In the genomic region with DNA sequence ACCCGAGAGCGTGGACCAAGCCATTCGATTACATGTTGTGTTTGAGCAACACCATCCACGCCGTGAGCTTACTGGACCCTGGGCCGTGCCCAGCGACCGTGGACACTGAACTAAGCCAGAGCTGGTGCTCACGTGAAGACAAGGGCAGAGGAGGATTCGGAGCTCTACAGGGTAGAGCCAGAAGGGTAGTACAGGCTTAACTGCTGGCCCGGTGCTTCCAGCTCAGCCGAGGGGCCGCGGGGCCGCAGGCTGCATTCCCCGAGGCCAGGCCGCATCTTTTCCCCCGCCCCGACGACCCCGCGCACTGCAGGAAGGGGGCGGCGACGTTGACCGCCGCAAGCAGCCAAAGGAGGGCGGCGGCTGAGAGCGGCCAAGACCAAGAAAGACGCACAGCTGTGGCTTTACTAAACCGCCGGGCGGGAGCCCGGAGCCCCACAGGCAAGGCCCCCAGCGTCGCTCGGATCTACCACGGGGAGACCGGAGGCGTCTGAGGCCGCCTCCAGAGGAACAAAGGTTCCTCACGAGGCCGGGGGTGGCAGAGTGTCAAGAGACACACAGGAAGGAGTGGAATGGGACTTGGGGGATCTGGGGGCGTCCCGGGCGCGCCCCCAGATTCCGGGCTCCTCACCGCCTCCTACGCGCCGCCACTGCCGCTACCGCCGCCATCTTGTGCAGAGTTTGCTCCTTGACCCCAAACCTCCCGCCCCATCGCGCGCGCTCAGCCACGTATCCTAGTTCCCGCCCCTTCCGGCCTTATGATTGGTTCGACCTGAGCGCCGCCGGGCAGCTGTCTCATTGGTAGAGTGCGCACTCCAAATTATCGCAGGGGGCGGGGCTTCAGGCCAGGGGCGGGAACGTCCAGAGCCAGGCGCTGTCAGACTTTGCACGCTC, we compare ENCODE assay signal across 8 cellular contexts. TPM values are rescaled to one million over a fixed set of nuclear protein-coding genes. Genes with fewer than 3 reads are reported as not detected.
DNase-seq lines count a peak whose midpoint lies in the region; ATAC-seq and TF ChIP-seq lines count a peak whose summit lies in the region.

A gene (minus strand): TSS at position 680 of the 891 bp plus-strand sequence. CDS start 14 bp downstream, at position 666.

- H2BK12ac ChIP-seq in trophoblast cell (ENCODE audit: low read length): no peak within 1 kb of the TSS

- H2BK5ac ChIP-seq in trophoblast cell (ENCODE audit: low read depth, low read length, poor library complexity): peak within 1 kb of the TSS; percentile 63

- peak within 1 kb of the TSS; percentile 86 for H2BK120ac ChIP-seq in trophoblast cell (ENCODE audit: insufficient read depth, low read length, poor library complexity)

- no CpG with 5 or more reads among the region's 75 CpGs for WGBS in trophoblast cell (ENCODE audit: extremely low coverage, insufficient coverage, insufficient read length)
- WGBS in transverse colon (ENCODE audit: low coverage in 1 of 2), 2 donors: 0% methylated on average over 1 to 61 of the region's 75 CpGs

- H3K14ac ChIP-seq in trophoblast cell (ENCODE audit: low read length): peak within 1 kb of the TSS; percentile 23

- TF ChIP-seq CTCF in GM12864 (IDR thresholded peaks at IDR 0.05; ENCODE audit: low read depth, low read length, missing control alignments) (no peak), cardiac muscle cell (IDR thresholded peaks at IDR 0.05; ENCODE audit: low read depth, low read length) (no peak), transverse colon (IDR thresholded peaks at IDR 0.05) (peak in 2 of 5 experiments; percentile 14 to 21)

- TF ChIP-seq EP300 in transverse colon (IDR thresholded peaks at IDR 0.05; ENCODE audit: low read depth): no peak

- H3K4me3 ChIP-seq in GM12864 (ENCODE audit: low read depth, low read length): peak within 1 kb of the TSS; percentile 76
- peak within 1 kb of the TSS; percentile 95 for H3K4me3 ChIP-seq in adipocyte (ENCODE audit: low read length)
- H3K4me3 ChIP-seq in cardiac muscle cell: peak within 1 kb of the TSS; percentile 98
- peak within 1 kb of the TSS; percentile 86 for H3K4me3 ChIP-seq in trophoblast cell (ENCODE audit: low read depth, low read length)
- H3K4me3 ChIP-seq in transverse colon: peak within 1 kb of the TSS; percentile 81 to 99 (median 85)

- H3K4me2 ChIP-seq in trophoblast cell (ENCODE audit: low read length): peak within 1 kb of the TSS; percentile 62

- no peaks in the 10 kb centered on the region for H3K27me3 ChIP-seq in adipocyte (replicated peaks; ENCODE audit: control insufficient read depth, insufficient read depth, low read length)
- no peaks in the 10 kb centered on the region for H3K27me3 ChIP-seq in cardiac muscle cell
- no peaks in the 10 kb centered on the region for H3K27me3 ChIP-seq in trophoblast cell (ENCODE audit: insufficient read depth, low read length)
- no peaks in the 10 kb centered on the region for H3K27me3 ChIP-seq in transverse colon

- H4K8ac ChIP-seq in trophoblast cell (ENCODE audit: low read depth, low read length): peak within 1 kb of the TSS; percentile 94

- DNase-seq in GM12864 (ENCODE audit: low read depth) (peak; percentile 93), NCI-H1436 (lab: John Stamatoyannopoulos, UW) (peak; percentile 98), T follicular helper cell (ENCODE audit: low read depth) (peak; percentile 99), adipocyte (ENCODE audit: low read depth) (peak; percentile 100), cardiac muscle cell (ENCODE audit: low read depth in 1 of 2, low spot score in 1 of 2) (peak; percentile 98 to 100), trophoblast cell (peak; percentile 99), transverse colon (peak; percentile 100)

- ATAC-seq in HG02798 (IDR thresholded peaks at IDR 0.05; ENCODE audit: poor library complexity, unreplicated experiment): peak; percentile 97

- peak within 1 kb of the TSS; percentile 1 for H2AK5ac ChIP-seq in trophoblast cell (ENCODE audit: low read length)

- in situ Hi-C loops in transverse colon (cut with MboI; ENCODE audit: low pct_ligation_motif_present in 1 of 4, low pct_unique_long_range_greater_than_20kb in 1 of 4, low sequenced_read_pairs in 3 of 4): no loop called here

- H3K4ac ChIP-seq in trophoblast cell (ENCODE audit: low read depth, low read length): peak within 1 kb of the TSS; percentile 73

- peak within 1 kb of the TSS; percentile 62 for H2AFZ ChIP-seq in trophoblast cell (ENCODE audit: insufficient read depth, low read length, poor library complexity)

- H3K36me3 ChIP-seq in adipocyte (ENCODE audit: control insufficient read depth, insufficient read depth, low read length, severe bottlenecking): peaks cover 31% of the 10 kb centered on the region
- peaks cover 20% of the 10 kb centered on the region for H3K36me3 ChIP-seq in cardiac muscle cell
- peaks cover 30 to 35% of the 10 kb centered on the region in 2 experiments for H3K36me3 ChIP-seq in trophoblast cell (ENCODE audit: control insufficient read depth in 1 of 2, insufficient read depth in 2 of 2, low read length in 2 of 2)
- peaks cover 0 to 9% (median 3%) of the 10 kb centered on the region in 4 donors for H3K36me3 ChIP-seq in transverse colon

- H3K9ac ChIP-seq in adipocyte (ENCODE audit: low read length): peak within 1 kb of the TSS; percentile 99
- H3K9ac ChIP-seq in trophoblast cell (ENCODE audit: low read length): peak within 1 kb of the TSS; percentile 97

- H3K9me3 ChIP-seq in adipocyte (ENCODE audit: control insufficient read depth, low read length): no peaks in the 10 kb centered on the region
- no peaks in the 10 kb centered on the region for H3K9me3 ChIP-seq in cardiac muscle cell (ENCODE audit: low read depth)
- no peaks in the 10 kb centered on the region for H3K9me3 ChIP-seq in trophoblast cell (ENCODE audit: insufficient read depth, low read depth, low read length)
- no peaks in the 10 kb centered on the region for H3K9me3 ChIP-seq in transverse colon

- H4K12ac ChIP-seq in trophoblast cell (ENCODE audit: low read depth, low read length): peak within 1 kb of the TSS; percentile 78

- H3K18ac ChIP-seq in trophoblast cell (ENCODE audit: low read length): peak within 1 kb of the TSS; percentile 75

- H3K27ac ChIP-seq in cardiac muscle cell: peak within 1 kb of the TSS; percentile 96
- peak within 1 kb of the TSS; percentile 89 for H3K27ac ChIP-seq in trophoblast cell (ENCODE audit: low read depth, low read length)
- peak within 1 kb of the TSS; percentile 91 to 99 (median 94) for H3K27ac ChIP-seq in transverse colon

- H3K4me1 ChIP-seq in adipocyte (ENCODE audit: control insufficient read depth, insufficient read depth, low read length) (peaks cover 30% of the 10 kb centered on the region), cardiac muscle cell (ENCODE audit: low read depth) (peaks cover 4% of the 10 kb centered on the region), trophoblast cell (ENCODE audit: control insufficient read depth in 1 of 2, insufficient read depth in 2 of 2, low read length in 2 of 2) (peaks cover 8 to 9% of the 10 kb centered on the region in 2 experiments), transverse colon (peaks cover 12 to 25% (median 21%) of the 10 kb centered on the region in 4 donors)

- intact Hi-C loops in transverse colon (cut with DNase I; ENCODE audit: low total_unique reads): no loop called here

- TF ChIP-seq POLR2A in transverse colon (IDR thresholded peaks at IDR 0.05): peak; percentile 92

- H4K91ac ChIP-seq in trophoblast cell (ENCODE audit: low read depth, low read length): peak within 1 kb of the TSS; percentile 91

- H3K79me1 ChIP-seq in trophoblast cell (ENCODE audit: low read length): peaks cover 7% of the 10 kb centered on the region

- peaks cover 9% of the 10 kb centered on the region for H3K79me2 ChIP-seq in trophoblast cell (ENCODE audit: control insufficient read depth, insufficient read depth, low read length, poor library complexity)

- no peak within 1 kb of the TSS for H3K23ac ChIP-seq in trophoblast cell (ENCODE audit: low read length)

RNA-seq across cellular contexts. Expression of the gene that starts here (rescaled TPM):
- total RNA-seq in cardiac muscle cell: 110 TPM in 2 replicates
- polyA plus RNA-seq in cardiac muscle cell: 143 and 151 TPM in 2 replicates
- 213 and 222 TPM in 2 replicates for polyA plus RNA-seq in trophoblast cell (2013)
- 100 to 1,000 TPM in 3 of 4 donors, 10 to 100 TPM in 1; 60.2 to 129 (median 120) TPM for total RNA-seq in transverse colon

Comparison
In these comparisons a context has a peak if more than half of its experiments do, and no peak if none do; other contexts are left out.
1. Peak in every context shown above with its lines: DNase-seq, ATAC-seq, H3K4me3 ChIP-seq and H3K27ac ChIP-seq.